In the genomic region with DNA sequence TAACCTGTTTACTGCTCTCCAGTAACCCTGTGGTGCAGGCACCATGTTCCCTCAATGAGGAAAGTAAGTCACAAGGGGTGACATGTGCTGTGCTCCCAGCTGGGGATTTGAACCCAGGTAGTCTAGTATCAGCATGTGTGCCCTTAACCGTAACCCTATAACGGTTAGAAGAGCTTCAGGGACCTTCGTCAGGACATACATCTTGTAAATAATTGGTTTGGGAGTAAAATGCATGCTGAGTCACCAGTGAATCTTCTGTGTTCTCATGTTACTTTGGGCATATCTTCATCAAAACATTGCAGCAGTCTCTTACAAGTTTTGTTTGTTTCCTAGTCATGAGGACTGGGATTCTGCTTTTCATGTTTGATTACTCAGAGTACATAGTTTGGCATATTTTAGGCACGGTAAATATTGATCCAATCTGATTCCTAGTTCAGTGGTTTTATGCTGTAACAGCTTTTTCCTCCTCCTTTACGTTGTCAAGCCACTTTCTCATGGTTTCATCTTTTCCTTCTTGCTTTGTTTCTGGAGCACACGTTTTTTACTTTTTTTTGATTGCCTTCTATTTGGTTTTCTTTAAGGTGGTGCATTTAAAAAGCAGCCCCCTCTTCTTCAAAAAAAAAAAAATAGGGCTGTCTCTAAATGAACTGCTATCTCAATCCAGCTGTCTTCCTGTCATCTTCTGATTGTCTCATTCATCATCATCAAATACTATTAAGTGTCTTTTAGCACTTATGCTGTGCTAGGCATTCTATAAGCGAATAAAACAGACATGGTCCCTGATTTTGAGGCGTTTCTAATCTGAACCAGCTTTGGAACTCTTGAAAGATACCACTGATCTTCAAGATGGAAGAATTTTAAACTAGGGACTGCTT, we compare ENCODE assay signal across 1 cellular context.
A peak's percentile ranks its signal among the peaks of the same experiment; 100 is the strongest.
TF ChIP-seq lines count a peak whose summit lies in the region.

No MANE protein-coding gene starts in this region.

TF ChIP-seq in HepG2, 621 proteins besides CTCF, POLR2A, EP300 and RAD21 (continued from another document and continues in another):
- TF ChIP-seq SOX13 (IDR thresholded peaks at IDR 0.05) (no peak), SOX13 (CRISPR knock-in tag; conservative IDR thresholded peaks at IDR 0.05 in 1 of 2, IDR thresholded peaks at IDR 0.05 in 1 of 2) (peak in 1 of 2 experiments; percentile 51; a peak in 1 of 4 replicates), IRF2 (CRISPR knock-in tag; IDR thresholded peaks at IDR 0.05) (peak; percentile 33; the same call in 1 of the 2 replicates), ZKSCAN8 (CRISPR knock-in tag; IDR thresholded peaks at IDR 0.05; ENCODE audit: borderline replicate concordance) (0 out of 2 replicates have a peak, but pooled peaks have one; percentile 28), ZNF30 (CRISPR knock-in tag; IDR thresholded peaks at IDR 0.05) (no peak), SIX1 (CRISPR knock-in tag; IDR thresholded peaks at IDR 0.05; ENCODE audit: borderline replicate concordance) (peak; percentile 91; the same call in 1 of the 2 replicates), ZNF234 (CRISPR knock-in tag; conservative IDR thresholded peaks at IDR 0.05) (no peak), HHEX (CRISPR knock-in tag; IDR thresholded peaks at IDR 0.05) (peak; percentile 74), ZSCAN9 (CRISPR knock-in tag; IDR thresholded peaks at IDR 0.05; ENCODE audit: borderline replicate concordance) (no peak), BHLHE40 (IDR thresholded peaks at IDR 0.05; ENCODE audit: low read length) (no peak), GABPA (IDR thresholded peaks at IDR 0.05; ENCODE audit: low read depth, low read length) (no peak), GABPA (CRISPR knock-in tag; IDR thresholded peaks at IDR 0.05; ENCODE audit: low read depth) (no peak), SKI (IDR thresholded peaks at IDR 0.05; ENCODE audit: partially characterized antibody) (peak; percentile 73), ZEB1 (IDR thresholded peaks at IDR 0.05; ENCODE audit: insufficient replicate concordance, low read depth) (no peak), ZNF746 (CRISPR knock-in tag; IDR thresholded peaks at IDR 0.05) (no peak), CREB1 (IDR thresholded peaks at IDR 0.05) (no peak), CREB1 (CRISPR knock-in tag; IDR thresholded peaks at IDR 0.05) (0 out of 2 replicates have a peak, but pooled peaks have one; percentile 39), TFAP4 (IDR thresholded peaks at IDR 0.05; ENCODE audit: borderline replicate concordance, low read depth) (peak; percentile 8; the same call in 1 of the 2 replicates), FOXA3 (CRISPR knock-in tag; IDR thresholded peaks at IDR 0.05) (peak; percentile 94), ZNF761 (CRISPR knock-in tag; conservative IDR thresholded peaks at IDR 0.05) (no peak), XBP1 (CRISPR knock-in tag; IDR thresholded peaks at IDR 0.05) (no peak), MAFK (conservative IDR thresholded peaks at IDR 0.05 in 1 of 2, IDR thresholded peaks at IDR 0.05 in 1 of 2; ENCODE audit: low read length in 2 of 2) (peak; percentile 64 to 70; a peak in 3 of 4 replicates), FOSL2 (CRISPR knock-in tag; IDR thresholded peaks at IDR 0.05) (peak; percentile 95), ONECUT2 (CRISPR knock-in tag; IDR thresholded peaks at IDR 0.05) (no peak), HOMEZ (CRISPR knock-in tag; IDR thresholded peaks at IDR 0.05; ENCODE audit: low read depth) (peak; percentile 54; the same call in 1 of the 2 replicates), SNAPC2 (CRISPR knock-in tag; IDR thresholded peaks at IDR 0.05) (no peak), FOXP1 (IDR thresholded peaks at IDR 0.05) (peak; percentile 81), FOXP1 (CRISPR knock-in tag; IDR thresholded peaks at IDR 0.05) (peak; percentile 82), MBD4 (IDR thresholded peaks at IDR 0.05; ENCODE audit: borderline replicate concordance, low read length) (peak; percentile 59; the same call in 1 of the 2 replicates), CEBPG (CRISPR knock-in tag; IDR thresholded peaks at IDR 0.05) (0 out of 2 replicates have a peak, but pooled peaks have one; percentile 32), ZNF841 (CRISPR knock-in tag; IDR thresholded peaks at IDR 0.05; ENCODE audit: borderline replicate concordance) (no peak), SSRP1 (CRISPR knock-in tag; IDR thresholded peaks at IDR 0.05) (0 out of 2 replicates have a peak, but pooled peaks have one; percentile 30), POLR2G (IDR thresholded peaks at IDR 0.05; ENCODE audit: low read depth, low read length) (no peak), TCF7L2 (IDR thresholded peaks at IDR 0.05; ENCODE audit: low read depth, low read length) (no peak; the same call in 1 of the 2 replicates), ZFP37 (CRISPR knock-in tag; IDR thresholded peaks at IDR 0.05; ENCODE audit: borderline replicate concordance) (no peak)
- TF ChIP-seq, protein P1, sequence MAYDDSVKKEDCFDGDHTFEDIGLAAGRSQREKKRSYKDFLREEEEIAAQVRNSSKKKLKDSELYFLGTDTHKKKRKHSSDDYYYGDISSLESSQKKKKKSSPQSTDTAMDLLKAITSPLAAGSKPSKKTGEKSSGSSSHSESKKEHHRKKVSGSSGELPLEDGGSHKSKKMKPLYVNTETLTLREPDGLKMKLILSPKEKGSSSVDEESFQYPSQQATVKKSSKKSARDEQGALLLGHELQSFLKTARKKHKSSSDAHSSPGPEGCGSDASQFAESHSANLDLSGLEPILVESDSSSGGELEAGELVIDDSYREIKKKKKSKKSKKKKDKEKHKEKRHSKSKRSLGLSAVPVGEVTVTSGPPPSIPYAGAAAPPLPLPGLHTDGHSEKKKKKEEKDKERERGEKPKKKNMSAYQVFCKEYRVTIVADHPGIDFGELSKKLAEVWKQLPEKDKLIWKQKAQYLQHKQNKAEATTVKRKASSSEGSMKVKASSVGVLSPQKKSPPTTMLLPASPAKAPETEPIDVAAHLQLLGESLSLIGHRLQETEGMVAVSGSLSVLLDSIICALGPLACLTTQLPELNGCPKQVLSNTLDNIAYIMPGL (CRISPR knock-in tag; IDR thresholded peaks at IDR 0.05; ENCODE audit: borderline replicate concordance in 1 of 2, low read depth in 1 of 2), result peak in 1 of 2 experiments; percentile 57; a peak in 1 of 4 replicates
- TF ChIP-seq, protein P2, sequence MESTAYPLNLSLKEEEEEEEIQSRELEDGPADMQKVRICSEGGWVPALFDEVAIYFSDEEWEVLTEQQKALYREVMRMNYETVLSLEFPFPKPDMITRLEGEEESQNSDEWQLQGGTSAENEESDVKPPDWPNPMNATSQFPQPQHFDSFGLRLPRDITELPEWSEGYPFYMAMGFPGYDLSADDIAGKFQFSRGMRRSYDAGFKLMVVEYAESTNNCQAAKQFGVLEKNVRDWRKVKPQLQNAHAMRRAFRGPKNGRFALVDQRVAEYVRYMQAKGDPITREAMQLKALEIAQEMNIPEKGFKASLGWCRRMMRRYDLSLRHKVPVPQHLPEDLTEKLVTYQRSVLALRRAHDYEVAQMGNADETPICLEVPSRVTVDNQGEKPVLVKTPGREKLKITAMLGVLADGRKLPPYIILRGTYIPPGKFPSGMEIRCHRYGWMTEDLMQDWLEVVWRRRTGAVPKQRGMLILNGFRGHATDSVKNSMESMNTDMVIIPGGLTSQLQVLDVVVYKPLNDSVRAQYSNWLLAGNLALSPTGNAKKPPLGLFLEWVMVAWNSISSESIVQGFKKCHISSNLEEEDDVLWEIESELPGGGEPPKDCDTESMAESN (CRISPR knock-in tag; conservative IDR thresholded peaks at IDR 0.05), result no peak
- TF ChIP-seq, protein P3, sequence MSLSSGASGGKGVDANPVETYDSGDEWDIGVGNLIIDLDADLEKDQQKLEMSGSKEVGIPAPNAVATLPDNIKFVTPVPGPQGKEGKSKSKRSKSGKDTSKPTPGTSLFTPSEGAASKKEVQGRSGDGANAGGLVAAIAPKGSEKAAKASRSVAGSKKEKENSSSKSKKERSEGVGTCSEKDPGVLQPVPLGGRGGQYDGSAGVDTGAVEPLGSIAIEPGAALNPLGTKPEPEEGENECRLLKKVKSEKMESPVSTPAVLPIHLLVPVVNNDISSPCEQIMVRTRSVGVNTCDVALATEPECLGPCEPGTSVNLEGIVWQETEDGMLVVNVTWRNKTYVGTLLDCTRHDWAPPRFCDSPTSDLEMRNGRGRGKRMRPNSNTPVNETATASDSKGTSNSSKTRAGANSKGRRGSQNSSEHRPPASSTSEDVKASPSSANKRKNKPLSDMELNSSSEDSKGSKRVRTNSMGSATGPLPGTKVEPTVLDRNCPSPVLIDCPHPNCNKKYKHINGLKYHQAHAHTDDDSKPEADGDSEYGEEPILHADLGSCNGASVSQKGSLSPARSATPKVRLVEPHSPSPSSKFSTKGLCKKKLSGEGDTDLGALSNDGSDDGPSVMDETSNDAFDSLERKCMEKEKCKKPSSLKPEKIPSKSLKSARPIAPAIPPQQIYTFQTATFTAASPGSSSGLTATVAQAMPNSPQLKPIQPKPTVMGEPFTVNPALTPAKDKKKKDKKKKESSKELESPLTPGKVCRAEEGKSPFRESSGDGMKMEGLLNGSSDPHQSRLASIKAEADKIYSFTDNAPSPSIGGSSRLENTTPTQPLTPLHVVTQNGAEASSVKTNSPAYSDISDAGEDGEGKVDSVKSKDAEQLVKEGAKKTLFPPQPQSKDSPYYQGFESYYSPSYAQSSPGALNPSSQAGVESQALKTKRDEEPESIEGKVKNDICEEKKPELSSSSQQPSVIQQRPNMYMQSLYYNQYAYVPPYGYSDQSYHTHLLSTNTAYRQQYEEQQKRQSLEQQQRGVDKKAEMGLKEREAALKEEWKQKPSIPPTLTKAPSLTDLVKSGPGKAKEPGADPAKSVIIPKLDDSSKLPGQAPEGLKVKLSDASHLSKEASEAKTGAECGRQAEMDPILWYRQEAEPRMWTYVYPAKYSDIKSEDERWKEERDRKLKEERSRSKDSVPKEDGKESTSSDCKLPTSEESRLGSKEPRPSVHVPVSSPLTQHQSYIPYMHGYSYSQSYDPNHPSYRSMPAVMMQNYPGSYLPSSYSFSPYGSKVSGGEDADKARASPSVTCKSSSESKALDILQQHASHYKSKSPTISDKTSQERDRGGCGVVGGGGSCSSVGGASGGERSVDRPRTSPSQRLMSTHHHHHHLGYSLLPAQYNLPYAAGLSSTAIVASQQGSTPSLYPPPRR (CRISPR knock-in tag; IDR thresholded peaks at IDR 0.05; ENCODE audit: borderline replicate concordance), result peak; percentile 41; the same call in 1 of the 2 replicates
- TF ChIP-seq, protein P4, sequence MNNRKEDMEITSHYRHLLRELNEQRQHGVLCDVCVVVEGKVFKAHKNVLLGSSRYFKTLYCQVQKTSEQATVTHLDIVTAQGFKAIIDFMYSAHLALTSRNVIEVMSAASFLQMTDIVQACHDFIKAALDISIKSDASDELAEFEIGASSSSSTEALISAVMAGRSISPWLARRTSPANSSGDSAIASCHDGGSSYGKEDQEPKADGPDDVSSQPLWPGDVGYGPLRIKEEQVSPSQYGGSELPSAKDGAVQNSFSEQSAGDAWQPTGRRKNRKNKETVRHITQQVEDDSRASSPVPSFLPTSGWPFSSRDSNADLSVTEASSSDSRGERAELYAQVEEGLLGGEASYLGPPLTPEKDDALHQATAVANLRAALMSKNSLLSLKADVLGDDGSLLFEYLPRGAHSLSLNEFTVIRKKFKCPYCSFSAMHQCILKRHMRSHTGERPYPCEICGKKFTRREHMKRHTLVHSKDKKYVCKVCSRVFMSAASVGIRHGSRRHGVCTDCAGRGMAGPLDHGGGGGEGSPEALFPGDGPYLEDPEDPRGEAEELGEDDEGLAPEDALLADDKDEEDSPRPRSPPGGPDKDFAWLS (CRISPR knock-in tag; IDR thresholded peaks at IDR 0.05; ENCODE audit: borderline replicate concordance), result no peak
- TF ChIP-seq, protein P5, sequence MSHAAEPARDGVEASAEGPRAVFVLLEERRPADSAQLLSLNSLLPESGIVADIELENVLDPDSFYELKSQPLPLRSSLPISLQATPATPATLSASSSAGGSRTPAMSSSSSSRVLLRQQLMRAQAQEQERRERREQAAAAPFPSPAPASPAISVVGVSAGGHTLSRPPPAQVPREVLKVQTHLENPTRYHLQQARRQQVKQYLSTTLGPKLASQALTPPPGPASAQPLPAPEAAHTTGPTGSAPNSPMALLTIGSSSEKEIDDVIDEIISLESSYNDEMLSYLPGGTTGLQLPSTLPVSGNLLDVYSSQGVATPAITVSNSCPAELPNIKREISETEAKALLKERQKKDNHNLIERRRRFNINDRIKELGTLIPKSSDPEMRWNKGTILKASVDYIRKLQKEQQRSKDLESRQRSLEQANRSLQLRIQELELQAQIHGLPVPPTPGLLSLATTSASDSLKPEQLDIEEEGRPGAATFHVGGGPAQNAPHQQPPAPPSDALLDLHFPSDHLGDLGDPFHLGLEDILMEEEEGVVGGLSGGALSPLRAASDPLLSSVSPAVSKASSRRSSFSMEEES (CRISPR knock-in tag; IDR thresholded peaks at IDR 0.05), result peak; percentile 96
- TF ChIP-seq, protein P6, sequence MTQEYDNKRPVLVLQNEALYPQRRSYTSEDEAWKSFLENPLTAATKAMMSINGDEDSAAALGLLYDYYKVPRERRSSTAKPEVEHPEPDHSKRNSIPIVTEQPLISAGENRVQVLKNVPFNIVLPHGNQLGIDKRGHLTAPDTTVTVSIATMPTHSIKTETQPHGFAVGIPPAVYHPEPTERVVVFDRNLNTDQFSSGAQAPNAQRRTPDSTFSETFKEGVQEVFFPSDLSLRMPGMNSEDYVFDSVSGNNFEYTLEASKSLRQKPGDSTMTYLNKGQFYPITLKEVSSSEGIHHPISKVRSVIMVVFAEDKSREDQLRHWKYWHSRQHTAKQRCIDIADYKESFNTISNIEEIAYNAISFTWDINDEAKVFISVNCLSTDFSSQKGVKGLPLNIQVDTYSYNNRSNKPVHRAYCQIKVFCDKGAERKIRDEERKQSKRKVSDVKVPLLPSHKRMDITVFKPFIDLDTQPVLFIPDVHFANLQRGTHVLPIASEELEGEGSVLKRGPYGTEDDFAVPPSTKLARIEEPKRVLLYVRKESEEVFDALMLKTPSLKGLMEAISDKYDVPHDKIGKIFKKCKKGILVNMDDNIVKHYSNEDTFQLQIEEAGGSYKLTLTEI (CRISPR knock-in tag; conservative IDR thresholded peaks at IDR 0.05), result no peak
